In the genomic region with DNA sequence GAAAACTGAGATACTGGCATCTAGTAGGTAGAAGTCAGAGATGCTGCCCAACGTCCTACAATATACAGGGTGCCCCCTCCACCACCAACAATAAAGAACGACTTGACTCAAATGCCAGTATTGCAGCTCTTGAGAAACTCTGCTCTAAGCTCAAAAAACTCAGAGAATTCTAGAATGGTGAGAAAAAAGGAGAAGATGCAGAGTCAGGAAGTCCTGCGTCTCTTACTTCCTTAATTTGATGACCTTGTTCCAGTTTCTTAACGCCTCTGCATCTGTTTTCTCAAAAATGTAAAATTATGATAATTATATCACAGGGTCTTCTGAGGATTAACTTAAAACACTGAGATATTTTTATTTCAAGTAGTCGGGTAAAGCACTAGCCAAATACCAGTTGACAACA, we compare ENCODE assay signal across 13 cellular contexts. TPM values are rescaled to one million over a fixed set of nuclear protein-coding genes. Genes with fewer than 3 reads are reported as not detected.
DNase-seq lines count a peak whose midpoint lies in the region; ATAC-seq and TF ChIP-seq lines count a peak whose summit lies in the region.
"Had no signal": no experiment of that assay in that cellular context is flagged by ENCODE, and none has a peak within 500 bp of the region (broad histone marks: within the 10 kb centered on the region; RNA-seq: fewer than 3 reads in every experiment).

No MANE protein-coding gene starts in this region.

- no peaks in the 10 kb centered on the region for H3K36me3 ChIP-seq in brain microvascular endothelial cell (replicated peaks)

- H3K4me3 ChIP-seq in brain microvascular endothelial cell (ENCODE audit: low read depth, low read length): no peak overlapping the region

- CTCF ChIA-PET in activated B cell treated with CpG ODN at 0.5 μM for 24 hours (lab: Charles Lee): no interaction called here

- peak overlapping the region; percentile 1 for H3K27ac ChIP-seq in substantia nigra (ENCODE audit: low read depth, low read length, poor library complexity, severe bottlenecking)
- H3K27ac ChIP-seq in brain microvascular endothelial cell: no peak overlapping the region

- intact Hi-C loops in activated B cell treated with CpG ODN at 0.5 μM for 24 hours (cut with micrococcal nuclease): loop anchor here (2.0 to 10.0 kb wide), 5 partner anchors 37 to 1749 kb away; partner anchors contain the start of genes KIAA0513 and MEAK7

- POLR2A ChIA-PET in activated B cell treated with CpG ODN at 0.5 μM for 24 hours (lab: Charles Lee): interaction anchor here (0.7 kb wide), 5 partner anchors 21 to 895 kb away, joined by 3 to 12 read pairs (median 4); partner anchors contain the start of gene MBTPS1

- peak overlapping the region; percentile 76 for H3K4me3 Mint-ChIP-seq in activated B cell treated with CpG ODN at 0.5 μM for 24 hours

- peaks cover 28% of the 10 kb centered on the region for H3K36me3 Mint-ChIP-seq in activated B cell treated with CpG ODN at 0.5 μM for 24 hours (ENCODE audit: low read depth)

- TF ChIP-seq CTCF in GM13976 (IDR thresholded peaks at IDR 0.05; ENCODE audit: borderline replicate concordance, control extremely low read depth, extremely low read depth, insufficient read depth, missing control alignments): no peak
- no peak for TF ChIP-seq CTCF in activated B cell treated with CpG ODN at 0.5 μM for 24 hours (IDR thresholded peaks at IDR 0.05)
- TF ChIP-seq CTCF in brain microvascular endothelial cell (IDR thresholded peaks at IDR 0.05; ENCODE audit: low read depth, low read length, missing control alignments): no peak

- in situ Hi-C loops in GM13976 (cut with MboI; ENCODE audit: low sequenced_read_pairs, unreplicated experiment) (no loop called here), brain microvascular endothelial cell (cut with HindIII; ENCODE audit: low pct_ligation_motif_present, low sequenced_read_pairs) (no loop called here)

- H3K27ac Mint-ChIP-seq in activated B cell treated with CpG ODN at 0.5 μM for 24 hours: peak overlapping the region; percentile 92

- ATAC-seq in activated B cell treated with CpG ODN at 0.5 μM for 24 hours (ENCODE audit: low read depth): peak; percentile 15
- no peak for ATAC-seq in HG03280 (IDR thresholded peaks at IDR 0.05; ENCODE audit: unreplicated experiment)
- ATAC-seq: heart left ventricle had no signal

- DNase-seq in GM13976 (ENCODE audit: low spot score): peak; percentile 52
- peak; percentile 47 for DNase-seq in NAMALWA (ENCODE audit: low spot score)
- DNase-seq in activated B cell treated with CpG ODN at 0.5 μM for 24 hours: no peak
- DNase-seq in substantia nigra (lab: John Stamatoyannopoulos, UW): no peak
- no peak for DNase-seq in brain microvascular endothelial cell
- DNase-seq in dedifferentiated amniotic fluid mesenchymal stem cell (ENCODE audit: extremely low spot score): no peak
- DNase-seq: activated CD8-positive, alpha-beta memory T cell treated with anti-CD3 and anti-CD28 coated beads for 24 hours; activated gamma-delta T cell; Calu3; heart left ventricle; NCI-H1105; NCI-H2227 treated with DMSO at 0.1 percent for 48 hours had no signal

- H3K27me3 ChIP-seq in brain microvascular endothelial cell (replicated peaks): no peaks in the 10 kb centered on the region
- H3K27me3 ChIP-seq: heart left ventricle had no signal

- H3K27me3 Mint-ChIP-seq in activated B cell treated with CpG ODN at 0.5 μM for 24 hours: no peaks in the 10 kb centered on the region

- H3K9me3 Mint-ChIP-seq in activated B cell treated with CpG ODN at 0.5 μM for 24 hours: peaks cover 2% of the 10 kb centered on the region

- H3K4me1 Mint-ChIP-seq in activated B cell treated with CpG ODN at 0.5 μM for 24 hours: peaks cover 71% of the 10 kb centered on the region

RNA-seq across cellular contexts. Expression of gene HSBP1, which starts 1.7 kb away (rescaled TPM):
- total RNA-seq in activated B cell treated with CpG ODN at 0.5 μM for 24 hours: 49.8 and 54.0 TPM in 2 replicates

Comparison
In these comparisons a context has a peak if more than half of its experiments do, and no peak if none do; other contexts are left out.
1. DNase-seq: peak in GM13976 (single experiment) and NAMALWA (single experiment); none in activated B cell treated with CpG ODN at 0.5 μM for 24 hours (single experiment), substantia nigra (0 of 49), brain microvascular endothelial cell (single experiment) and dedifferentiated amniotic fluid mesenchymal stem cell (single experiment).